In genomic region chr15:33857726-33858125, GRCh38 we compare ENCODE assay signal across 35 cellular contexts.
"Had no signal": no experiment of that assay in that cellular context is flagged by ENCODE, and none has a peak within 500 bp of the region (broad histone marks: within the 10 kb centered on the region; RNA-seq: fewer than 3 reads in every experiment).

No MANE protein-coding gene starts in this region.

- H3K4me3 ChIP-seq: MG63 had no signal

- H3K27me3 ChIP-seq: MG63 had no signal

- H3K36me3 ChIP-seq: MG63 had no signal

- DNase-seq: Karpas-422, Kasumi-1, KBM-7, KG1, MG63, MM.1S, MV-4-11, NCI-H1048, NCI-H1092, NCI-H1092 treated with DMSO at 0.1 percent for 48 hours, NCI-H1105, NCI-H1105 treated with DMSO at 0.1 percent for 48 hours, NCI-H1417, NCI-H1417 treated with DMSO at 0.1 percent for 48 hours, NCI-H1436, NCI-H1436 treated with DMSO at 0.1 percent for 48 hours, NCI-H146, NCI-H1694, NCI-H1694 treated with DMSO at 0.1 percent for 48 hours, NCI-H187, NCI-H187 treated with DMSO at 0.1 percent for 48 hours, NCI-H1930, NCI-H2029, NCI-H2029 treated with DMSO at 0.1 percent for 48 hours, NCI-H2081, NCI-H2081 treated with DMSO at 0.1 percent for 48 hours, NCI-H2107, NCI-H2171, NCI-H2171 treated with DMSO at 0.1 percent for 48 hours, NCI-H2227 treated with DMSO at 0.1 percent for 48 hours, NCI-H226, NCI-H345, NCI-H446, NCI-H446 treated with DMSO at 0.1 percent for 48 hours had no signal

- H3K27ac ChIP-seq: KMS-11 had no signal

- H3K9me3 ChIP-seq: MG63 had no signal
